1 cellular context compared by ENCODE assay signal in the genomic region with DNA sequence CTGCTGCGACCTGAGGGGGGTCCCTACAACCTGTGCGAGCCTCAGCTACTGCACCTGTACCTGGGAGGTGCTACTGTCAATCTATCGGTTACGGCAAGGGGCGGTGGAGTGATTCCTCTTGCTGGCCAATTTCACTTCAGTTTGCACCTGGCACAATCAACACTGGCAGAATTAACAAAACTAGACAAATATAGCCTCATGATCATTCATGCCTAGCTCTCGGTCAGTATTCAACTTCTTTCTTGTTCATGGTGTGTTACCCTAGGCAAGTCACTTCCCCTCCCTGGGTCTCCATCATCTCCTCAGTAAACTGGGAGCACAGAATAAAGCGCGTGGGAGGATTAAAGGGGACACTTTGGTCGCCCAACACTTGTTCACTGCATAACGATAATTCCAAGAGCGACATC.
TF ChIP-seq lines count a peak whose summit lies in the region.

No MANE protein-coding gene starts in this region.

TF ChIP-seq in A549, 52 proteins besides CTCF, POLR2A, EP300 and RAD21 (continued from another document):
- TF ChIP-seq MAZ (IDR thresholded peaks at IDR 0.05; ENCODE audit: borderline replicate concordance, low read depth, low read length): no peak
